In genomic region chr20:63707558-63708300, GRCh38 we compare ENCODE assay signal across 1 cellular context.
TF ChIP-seq lines count a peak whose summit lies in the region.

A gene with protein sequence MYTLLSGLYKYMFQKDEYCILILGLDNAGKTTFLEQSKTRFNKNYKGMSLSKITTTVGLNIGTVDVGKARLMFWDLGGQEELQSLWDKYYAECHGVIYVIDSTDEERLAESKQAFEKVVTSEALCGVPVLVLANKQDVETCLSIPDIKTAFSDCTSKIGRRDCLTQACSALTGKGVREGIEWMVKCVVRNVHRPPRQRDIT (minus strand): TSS chr20:63707976. CDS start chr20:63707091, 885 bp downstream.
Gene ZGPAT, plus strand, starts transcription at chr20:63708039. Its CDS starts 542 bp downstream, at chr20:63708581.

TF ChIP-seq in WTC11, 78 proteins besides CTCF, POLR2A, EP300 and RAD21 (continued from another document):
- TF ChIP-seq AR (CRISPR knock-in tag; IDR thresholded peaks at IDR 0.05) (no peak), IRF1 (CRISPR knock-in tag; IDR thresholded peaks at IDR 0.05) (0 out of 2 replicates have a peak, but pooled peaks have one; percentile 76), PRRX2 (CRISPR knock-in tag; IDR thresholded peaks at IDR 0.05) (no peak)
- TF ChIP-seq, protein P1, sequence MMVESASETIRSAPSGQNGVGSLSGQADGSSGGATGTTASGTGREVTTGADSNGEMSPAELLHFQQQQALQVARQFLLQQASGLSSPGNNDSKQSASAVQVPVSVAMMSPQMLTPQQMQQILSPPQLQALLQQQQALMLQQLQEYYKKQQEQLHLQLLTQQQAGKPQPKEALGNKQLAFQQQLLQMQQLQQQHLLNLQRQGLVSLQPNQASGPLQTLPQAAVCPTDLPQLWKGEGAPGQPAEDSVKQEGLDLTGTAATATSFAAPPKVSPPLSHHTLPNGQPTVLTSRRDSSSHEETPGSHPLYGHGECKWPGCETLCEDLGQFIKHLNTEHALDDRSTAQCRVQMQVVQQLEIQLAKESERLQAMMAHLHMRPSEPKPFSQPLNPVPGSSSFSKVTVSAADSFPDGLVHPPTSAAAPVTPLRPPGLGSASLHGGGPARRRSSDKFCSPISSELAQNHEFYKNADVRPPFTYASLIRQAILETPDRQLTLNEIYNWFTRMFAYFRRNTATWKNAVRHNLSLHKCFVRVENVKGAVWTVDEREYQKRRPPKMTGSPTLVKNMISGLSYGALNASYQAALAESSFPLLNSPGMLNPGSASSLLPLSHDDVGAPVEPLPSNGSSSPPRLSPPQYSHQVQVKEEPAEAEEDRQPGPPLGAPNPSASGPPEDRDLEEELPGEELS (CRISPR knock-in tag; IDR thresholded peaks at IDR 0.05), result peak; percentile 91
- TF ChIP-seq, protein P2, sequence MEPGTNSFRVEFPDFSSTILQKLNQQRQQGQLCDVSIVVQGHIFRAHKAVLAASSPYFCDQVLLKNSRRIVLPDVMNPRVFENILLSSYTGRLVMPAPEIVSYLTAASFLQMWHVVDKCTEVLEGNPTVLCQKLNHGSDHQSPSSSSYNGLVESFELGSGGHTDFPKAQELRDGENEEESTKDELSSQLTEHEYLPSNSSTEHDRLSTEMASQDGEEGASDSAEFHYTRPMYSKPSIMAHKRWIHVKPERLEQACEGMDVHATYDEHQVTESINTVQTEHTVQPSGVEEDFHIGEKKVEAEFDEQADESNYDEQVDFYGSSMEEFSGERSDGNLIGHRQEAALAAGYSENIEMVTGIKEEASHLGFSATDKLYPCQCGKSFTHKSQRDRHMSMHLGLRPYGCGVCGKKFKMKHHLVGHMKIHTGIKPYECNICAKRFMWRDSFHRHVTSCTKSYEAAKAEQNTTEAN (CRISPR knock-in tag; IDR thresholded peaks at IDR 0.05), result 0 out of 2 replicates have a peak, but pooled peaks have one; percentile 60
